In genomic region chr4:1872918-1873269, GRCh38 we compare ENCODE assay signal across 8 cellular contexts. TPM values are rescaled to one million over a fixed set of nuclear protein-coding genes. Genes with fewer than 3 reads are reported as not detected.
DNase-seq lines count a peak whose midpoint lies in the region; TF ChIP-seq lines count a peak whose summit lies in the region.

No MANE protein-coding gene starts in this region.

- no peak overlapping the region for H3K9ac ChIP-seq in iPS-15b (ENCODE audit: low read depth, low read length)

- POLR2A ChIA-PET in AG04449 (lab: Yijun Ruan, JAX): no interaction called here

- H3K4me3 ChIP-seq in AG04449 (ENCODE audit: low read depth, low read length) (peak overlapping the region; percentile 70), iPS-15b (ENCODE audit: low read depth, low read length) (peak overlapping the region; percentile 9)

- H3K36me3 ChIP-seq in iPS-15b (ENCODE audit: control insufficient read depth, insufficient read depth, low read length): no peaks in the 10 kb centered on the region

- no peak for DNase-seq in AG04449 (ENCODE audit: low read depth, low spot score)
- DNase-seq in GM20000 (ENCODE audit: low spot score): peak; percentile 62
- peak; percentile 27 to 44 for DNase-seq in activated CD4-positive, alpha-beta T cell treated with anti-CD3 and anti-CD28 coated beads, Interleukin-2, amount 50 U/mL, for 48 hours
- no peak for DNase-seq in cortex of kidney (lab: John Stamatoyannopoulos, UW)
- DNase-seq in NCI-H774 (lab: John Stamatoyannopoulos, UW): no peak
- DNase-seq in DMS 273 (lab: John Stamatoyannopoulos, UW; ENCODE audit: unreplicated experiment): no peak
- DNase-seq in mucosa of gallbladder (ENCODE audit: low spot score): no peak

- H3K9me3 ChIP-seq in iPS-15b (ENCODE audit: control insufficient read depth, insufficient read depth, low read length): no peaks in the 10 kb centered on the region

- H3K27me3 ChIP-seq in iPS-15b (ENCODE audit: control insufficient read depth, insufficient read depth, low read length): peaks cover 17% of the 10 kb centered on the region

- CTCF ChIA-PET in AG04449 (lab: Yijun Ruan, JAX): interaction anchor here (1.8 to 4.0 kb wide), 2 partner anchors 27 to 37 kb away, joined by 7 to 29 read pairs; no protein-coding TSS in a partner anchor

- no peak for TF ChIP-seq CTCF in AG04449 (IDR thresholded peaks at IDR 0.05; ENCODE audit: insufficient read depth, low read length, missing control alignments)
- TF ChIP-seq CTCF in GM20000 (IDR thresholded peaks at IDR 0.05; ENCODE audit: extremely low read depth, missing control alignments): no peak

- H3K4me1 ChIP-seq in iPS-15b (ENCODE audit: control insufficient read depth, insufficient read depth, low read length): peaks cover 5% of the 10 kb centered on the region

RNA-seq across cellular contexts. Expression of gene NSD2, which starts 1.7 kb away (rescaled TPM):
- 45.9 TPM for total RNA-seq in mucosa of gallbladder

RNA-seq across cellular contexts. Expression of gene LETM1, which starts 16.9 kb away (rescaled TPM):
- 45.0 TPM for total RNA-seq in mucosa of gallbladder

Comparison
In these comparisons a context has a peak if more than half of its experiments do, and no peak if none do; other contexts are left out.
1. DNase-seq: peak in GM20000 (single experiment) and activated CD4-positive, alpha-beta T cell treated with anti-CD3 and anti-CD28 coated beads, Interleukin-2, amount 50 U/mL, for 48 hours (2 of 2); none in AG04449 (single experiment), cortex of kidney (single experiment), NCI-H774 (single experiment), DMS 273 (single experiment) and mucosa of gallbladder (single experiment).